22 cellular contexts compared by ENCODE assay signal in the genomic region with DNA sequence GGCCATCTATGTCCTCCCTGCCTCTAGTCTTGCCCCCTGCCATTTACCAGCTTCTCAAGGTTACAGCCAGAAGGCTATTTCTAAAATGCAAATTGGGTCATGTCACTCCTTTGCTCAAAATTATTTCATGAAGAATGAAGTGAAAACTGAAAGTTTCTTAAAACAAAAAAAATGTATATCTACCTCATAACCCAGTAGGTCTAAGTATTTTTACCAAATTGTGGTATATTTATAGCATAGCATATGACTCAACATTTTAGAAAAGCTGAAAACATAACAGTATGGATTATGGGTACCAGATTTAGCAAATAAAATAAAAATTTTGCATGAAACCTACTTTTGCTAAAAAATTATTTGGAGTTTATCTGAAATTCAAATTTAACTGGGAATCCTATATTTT.
A peak's percentile ranks its signal among the peaks of the same experiment; 100 is the strongest.
DNase-seq lines count a peak whose midpoint lies in the region; ATAC-seq and TF ChIP-seq lines count a peak whose summit lies in the region.
"Had no signal": no experiment of that assay in that cellular context is flagged by ENCODE, and none has a peak within 500 bp of the region (broad histone marks: within the 10 kb centered on the region; RNA-seq: fewer than 3 reads in every experiment).

No MANE protein-coding gene starts in this region.

- H3K9me3 Mint-ChIP-seq in neural crest cell = no peaks in the 10 kb centered on the region
- H3K9me3 Mint-ChIP-seq: H9; HFFc6; T-helper 2 cell treated with Interferon-gamma antibody and Interleukin-4, amounts not matched to agents 5 μg/mL and 100 μg/mL, for 36 hours had no signal

- H3K27me3 Mint-ChIP-seq in neural crest cell (ENCODE audit: low read depth) = no peaks in the 10 kb centered on the region

- TF ChIP-seq CTCF in neural crest cell (conservative IDR thresholded peaks at IDR 0.05) = no peak

- H3K36me3 Mint-ChIP-seq in neural crest cell (ENCODE audit: low read depth) = no peaks in the 10 kb centered on the region

- H3K4me1 Mint-ChIP-seq in neural crest cell = peaks cover 1% of the 10 kb centered on the region

- peak overlapping the region; percentile 0 for H3K27ac Mint-ChIP-seq in neural crest cell (ENCODE audit: unreplicated experiment)
- H3K27ac Mint-ChIP-seq: H9; HFFc6; T-helper 2 cell treated with Interferon-gamma antibody and Interleukin-4, amounts not matched to agents 5 μg/mL and 100 μg/mL, for 36 hours had no signal

- ATAC-seq in GM18868 (IDR thresholded peaks at IDR 0.05; ENCODE audit: unreplicated experiment) (peak; percentile 61), GM21723 (IDR thresholded peaks at IDR 0.05; ENCODE audit: unreplicated experiment) (peak; percentile 58), HG03103 (IDR thresholded peaks at IDR 0.05; ENCODE audit: low read depth, unreplicated experiment) (peak; percentile 52), esophagus mucosa (no peak), HG03108 (IDR thresholded peaks at IDR 0.05; ENCODE audit: unreplicated experiment) (no peak)

- no peak for DNase-seq in neural crest cell (ENCODE audit: low read depth, low spot score)
- DNase-seq in SK-N-DZ (ENCODE audit: low spot score) = no peak
- DNase-seq: BE2C, DMS53, GDM1, H9, HFFc6, IMR-90, NCI-H1417, NCI-H1694 treated with DMSO at 0.1 percent for 48 hours, NCI-H2081 treated with DMSO at 0.1 percent for 48 hours, NCI-H446, NCI-H526, PC-9, RPMI8226, SHP77 had no signal

- no peak overlapping the region for H3K4me3 Mint-ChIP-seq in neural crest cell
- H3K4me3 Mint-ChIP-seq: H9; HFFc6; T-helper 2 cell treated with Interferon-gamma antibody and Interleukin-4, amounts not matched to agents 5 μg/mL and 100 μg/mL, for 36 hours had no signal

Comparison
In these comparisons a context has a peak if more than half of its experiments do, and no peak if none do; other contexts are left out.
1. ATAC-seq: peak in GM18868 (single experiment), GM21723 (single experiment) and HG03103 (single experiment); none in esophagus mucosa (single experiment) and HG03108 (single experiment).